9 cellular contexts compared by ENCODE assay signal in the genomic region with DNA sequence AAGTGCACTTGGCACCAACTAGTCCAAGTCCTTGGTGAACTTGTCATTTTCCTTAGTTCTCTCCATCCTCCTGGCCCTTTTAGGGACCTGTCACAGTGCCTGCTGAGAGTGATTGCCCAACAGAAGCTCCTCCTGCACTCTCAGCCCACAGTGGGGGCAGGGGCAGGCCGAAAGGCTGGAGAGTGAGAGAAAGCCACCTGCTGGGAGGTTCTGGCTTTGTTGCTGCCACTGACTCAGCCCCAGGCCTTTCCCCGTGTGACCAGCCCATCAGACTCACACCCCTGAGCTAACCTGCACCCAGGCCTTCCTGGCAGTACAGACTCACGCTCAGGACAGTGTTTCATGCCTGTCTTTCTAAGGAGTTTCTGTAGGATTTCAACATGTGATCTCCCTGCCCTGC. TPM values are rescaled to one million over a fixed set of nuclear protein-coding genes. Genes with fewer than 3 reads are reported as not detected.
DNase-seq lines count a peak whose midpoint lies in the region; ATAC-seq and TF ChIP-seq lines count a peak whose summit lies in the region.
"Had no signal": no experiment of that assay in that cellular context is flagged by ENCODE, and none has a peak within 500 bp of the region (broad histone marks: within the 10 kb centered on the region; RNA-seq: fewer than 3 reads in every experiment).

No MANE protein-coding gene starts in this region.

- H3K9me3 ChIP-seq in breast epithelium: no peaks in the 10 kb centered on the region
- no peaks in the 10 kb centered on the region for H3K9me3 ChIP-seq in vagina

- TF ChIP-seq CTCF in MCF 10A (IDR thresholded peaks at IDR 0.05; ENCODE audit: unreplicated experiment): peak; percentile 30
- no peak for TF ChIP-seq CTCF in breast epithelium (IDR thresholded peaks at IDR 0.05)
- TF ChIP-seq CTCF in RWPE1 (conservative IDR thresholded peaks at IDR 0.05; ENCODE audit: low read depth): no peak
- no peak for TF ChIP-seq CTCF in vagina (IDR thresholded peaks at IDR 0.05)

- no peak overlapping the region for H3K4me3 ChIP-seq in breast epithelium
- no peak overlapping the region for H3K4me3 ChIP-seq in vagina

- H3K27ac ChIP-seq in breast epithelium (no peak overlapping the region), RWPE1 (no peak overlapping the region), vagina (peak overlapping the region; percentile 29)

- intact Hi-C loops in MCF 10A (cut with micrococcal nuclease) (loop anchor here (1.0 to 2.0 kb wide), 2 partner anchors 22 to 27 kb away; no protein-coding TSS in a partner anchor), breast epithelium (cut with DNase I; ENCODE audit: low total_unique reads) (no loop called here), left cardiac atrium (cut with DNase I) (no loop called here), vagina (cut with DNase I) (no loop called here)

- peak overlapping the region; percentile 80 for H3K27ac Mint-ChIP-seq in MCF 10A (ENCODE audit: low read depth, unreplicated experiment)
- H3K27ac Mint-ChIP-seq: T-helper 1 cell treated with Interleukin-12 subunit alpha and Interleukin-12 subunit beta and Interleukin-4 antibody, amounts not matched to agents 30 μg/mL and 1 μg/mL, for 36 hours had no signal

- POLR2A ChIA-PET in MCF 10A (lab: Yijun Ruan, JAX): interaction anchor here (0.8 to 3.2 kb wide), 11 partner anchors 10 to 95 kb away, joined by 3 to 33 read pairs (median 8); a partner anchor contains a TSS
- POLR2A ChIA-PET in RWPE1 (lab: Yijun Ruan, JAX; ENCODE audit: low non-redundant PET): no interaction called here

- H3K36me3 ChIP-seq in breast epithelium (no peaks in the 10 kb centered on the region), vagina (no peaks in the 10 kb centered on the region)

- H3K36me3 Mint-ChIP-seq in MCF 10A (ENCODE audit: insufficient read depth, unreplicated experiment): no peaks in the 10 kb centered on the region

- H3K4me1 Mint-ChIP-seq in MCF 10A (ENCODE audit: insufficient read depth, unreplicated experiment): peaks cover 15% of the 10 kb centered on the region

- DNase-seq in MCF 10A (ENCODE audit: unreplicated experiment): peak; percentile 86
- DNase-seq in breast epithelium (ENCODE audit: low spot score in 2 of 2): no peak
- DNase-seq in RWPE1 (ENCODE audit: low spot score): peak; percentile 67
- peak; percentile 44 for DNase-seq in left cardiac atrium
- no peak for DNase-seq in vagina (ENCODE audit: extremely low spot score in 2 of 2)
- DNase-seq in NCI-H1105 (lab: John Stamatoyannopoulos, UW): no peak
- no peak for DNase-seq in DMS79 (lab: John Stamatoyannopoulos, UW)

- H3K4me3 Mint-ChIP-seq in MCF 10A (ENCODE audit: unreplicated experiment): no peak overlapping the region
- H3K4me3 Mint-ChIP-seq: T-helper 1 cell treated with Interleukin-12 subunit alpha and Interleukin-12 subunit beta and Interleukin-4 antibody, amounts not matched to agents 30 μg/mL and 1 μg/mL, for 36 hours had no signal

- ATAC-seq in left cardiac atrium: peak; percentile 85 to 88
- ATAC-seq in HG02678 (IDR thresholded peaks at IDR 0.05; ENCODE audit: unreplicated experiment): no peak

- CTCF ChIA-PET in MCF 10A (lab: Yijun Ruan, JAX) (interaction anchor here (0.5 to 12.3 kb wide), 21 partner anchors 9 to 1774 kb away, joined by 3 to 200 read pairs (median 7); a partner anchor contains a TSS), RWPE1 (lab: Yijun Ruan, JAX) (interaction anchor here (0.5 to 2.1 kb wide), 13 partner anchors 14 to 373 kb away, joined by 3 to 13 read pairs (median 4); no protein-coding TSS in a partner anchor)

- peaks cover 26% of the 10 kb centered on the region for H3K27me3 Mint-ChIP-seq in MCF 10A (ENCODE audit: insufficient read depth, unreplicated experiment)

- BruUV-seq in MCF 10A (replicated peaks; lab: Mats Ljungman, UMichigan): no TSS peak

- H3K27me3 ChIP-seq in breast epithelium (no peaks in the 10 kb centered on the region), vagina (no peaks in the 10 kb centered on the region)

- H3K9me3 Mint-ChIP-seq in MCF 10A (ENCODE audit: unreplicated experiment): no peaks in the 10 kb centered on the region
- H3K9me3 Mint-ChIP-seq: T-helper 1 cell treated with Interleukin-12 subunit alpha and Interleukin-12 subunit beta and Interleukin-4 antibody, amounts not matched to agents 30 μg/mL and 1 μg/mL, for 36 hours had no signal

- no peak for TF ChIP-seq POLR2A in breast epithelium (IDR thresholded peaks at IDR 0.05)
- TF ChIP-seq POLR2A in vagina (IDR thresholded peaks at IDR 0.05): no peak

- H3K4me1 ChIP-seq in breast epithelium (no peaks in the 10 kb centered on the region), vagina (peaks cover 16% of the 10 kb centered on the region)

RNA-seq across cellular contexts. Expression of a gene that starts 17.1 kb away (rescaled TPM):
- total RNA-seq in MCF 10A (2022) (not detected in 2 replicates), breast epithelium (10 to 100 TPM in 1 of 3 donors, under 1 TPM in 2; 0.66 to 42.9 (median 0.73) TPM), left cardiac atrium (under 1 TPM; 0.18 to 0.60 TPM), vagina (7.4 TPM)

RNA-seq across cellular contexts. Expression of a gene that starts 26.3 kb away (rescaled TPM):
- total RNA-seq in MCF 10A (2022): 111 and 127 TPM in 2 replicates
- 100 to 1,000 TPM; 102 to 117 (median 109) TPM for total RNA-seq in breast epithelium
- 100 to 1,000 TPM; 191 to 197 TPM for total RNA-seq in left cardiac atrium
- total RNA-seq in vagina: 66.5 TPM

RNA-seq across cellular contexts. Expression of a gene that starts 43.0 kb away (rescaled TPM):
- total RNA-seq in MCF 10A (2022) (9.8 and 11.0 TPM in 2 replicates), breast epithelium (10 to 100 TPM in 2 of 3 donors, under 1 TPM in 1; 0.96 to 31.5 (median 14.4) TPM), left cardiac atrium (1 to 10 TPM; 3.4 to 5.8 TPM), vagina (6.4 TPM)

Comparison
In these comparisons a context has a peak if more than half of its experiments do, and no peak if none do; other contexts are left out.
1. DNase-seq: peak in MCF 10A (single experiment), RWPE1 (single experiment) and left cardiac atrium (single experiment); none in breast epithelium (0 of 2), vagina (0 of 2), NCI-H1105 (single experiment) and DMS79 (single experiment).